Comparison of ENCODE assay signal across 25 cellular contexts in the genomic region with DNA sequence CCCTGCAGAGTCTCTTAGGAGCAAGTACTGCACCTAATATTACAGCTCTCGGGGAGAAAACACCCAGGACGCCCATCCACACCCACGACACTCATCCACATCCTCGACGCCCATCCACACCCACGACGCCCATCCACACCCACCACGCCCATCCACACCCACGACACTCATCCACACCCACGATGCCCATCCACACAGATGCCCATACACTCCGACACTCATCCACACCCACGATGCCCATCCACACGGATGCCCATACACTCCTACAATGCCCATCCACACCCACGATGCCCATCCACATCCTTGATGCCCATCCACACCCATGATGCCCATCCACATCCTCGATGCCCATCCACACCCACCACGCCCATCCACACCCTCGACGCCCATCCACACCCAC.
DNase-seq lines count a peak whose midpoint lies in the region; ATAC-seq and TF ChIP-seq lines count a peak whose summit lies in the region.
"Had no signal": no experiment of that assay in that cellular context is flagged by ENCODE, and none has a peak within 500 bp of the region (broad histone marks: within the 10 kb centered on the region; RNA-seq: fewer than 3 reads in every experiment).

No MANE protein-coding gene starts in this region.

- no peaks in the 10 kb centered on the region for H3K79me1 ChIP-seq in neuronal stem cell (ENCODE audit: low read depth, low read length)

- H3K14ac ChIP-seq in neuronal stem cell (ENCODE audit: low read length), result no peak overlapping the region

- H3K23ac ChIP-seq in neuronal stem cell (ENCODE audit: low read depth, low read length, poor library complexity), result peak overlapping the region; percentile 4

- peak; percentile 27 for DNase-seq in CD14-positive monocyte (ENCODE audit: low spot score)
- no peak for DNase-seq in activated T-helper 1 cell treated with anti-CD3 and anti-CD28 coated beads, Interleukin-12 subunit alpha, Interleukin-12 subunit beta, Interleukin-2, Interleukin-4 antibody, amounts not matched to agents 30 ng/mL and 10 ng/mL and 1 ng/mL, durations not matched to agents 14 hours and 24 hours and 36 hours (ENCODE audit: low spot score)
- no peak for DNase-seq in neuronal stem cell (ENCODE audit: low spot score)
- DNase-seq in upper lobe of right lung, result peak; percentile 12
- no peak for DNase-seq in amniotic stem cell (lab: John Stamatoyannopoulos, UW)
- DNase-seq in stimulated activated naive CD4-positive, alpha-beta T cell treated with Interleukin-2 at 50 U/mL for 16 hours (lab: John Stamatoyannopoulos, UW), result no peak
- no peak for DNase-seq in NCI-H146 (lab: John Stamatoyannopoulos, UW)
- DNase-seq: AML-193; CD4-positive, alpha-beta memory T cell; COR-L47; GM23248; H7; KBM-7; MV-4-11; NCI-H1105; NCI-H1436 treated with DMSO at 0.1 percent for 48 hours; NCI-H1930; NCI-H446 treated with DMSO at 0.1 percent for 48 hours; NCI-H526; NCI-H82; NK-92 treated with Interleukin-12 subunit alpha and Interleukin-12 subunit beta, amount 100 ng/mL, for 24 hours; PC-9 had no signal

- no peaks in the 10 kb centered on the region for H3K4me1 Mint-ChIP-seq in CD14-positive monocyte
- no peaks in the 10 kb centered on the region for H3K4me1 Mint-ChIP-seq in activated T-helper 1 cell treated with anti-CD3 and anti-CD28 coated beads, Interleukin-12 subunit alpha, Interleukin-12 subunit beta, Interleukin-2, Interleukin-4 antibody, amounts not matched to agents 30 ng/mL and 10 ng/mL and 1 ng/mL, durations not matched to agents 14 hours and 24 hours and 36 hours (ENCODE audit: low read depth)
- H3K4me1 Mint-ChIP-seq: CD4-positive, alpha-beta memory T cell had no signal

- H3K4me3 Mint-ChIP-seq in CD14-positive monocyte, result no peak overlapping the region
- H3K4me3 Mint-ChIP-seq in activated T-helper 1 cell treated with anti-CD3 and anti-CD28 coated beads, Interleukin-12 subunit alpha, Interleukin-12 subunit beta, Interleukin-2, Interleukin-4 antibody, amounts not matched to agents 30 ng/mL and 10 ng/mL and 1 ng/mL, durations not matched to agents 14 hours and 24 hours and 36 hours, result no peak overlapping the region
- H3K4me3 Mint-ChIP-seq: CD4-positive, alpha-beta memory T cell had no signal

- H2AK5ac ChIP-seq in neuronal stem cell (ENCODE audit: low read depth, low read length), result no peak overlapping the region

- H2BK5ac ChIP-seq in neuronal stem cell (ENCODE audit: low read length), result no peak overlapping the region

- no peak for ATAC-seq in upper lobe of right lung
- ATAC-seq: A549 had no signal

- WGBS in neuronal stem cell (ENCODE audit: extremely low coverage in 2 of 2, insufficient read length in 2 of 2, insufficient replicate concordance in 1 of 2), 2 donors, result no CpG with 5 or more reads among the region's 18 CpGs

- H2BK15ac ChIP-seq in neuronal stem cell (ENCODE audit: low read length), result no peak overlapping the region

- no peak overlapping the region for H3K18ac ChIP-seq in neuronal stem cell (ENCODE audit: low read length)

- intact Hi-C loops in CD14-positive monocyte (cut with micrococcal nuclease), result no loop called here
- intact Hi-C loops in activated T-helper 1 cell treated with anti-CD3 and anti-CD28 coated beads, Interleukin-12 subunit alpha, Interleukin-12 subunit beta, Interleukin-2, Interleukin-4 antibody, amounts not matched to agents 30 ng/mL and 10 ng/mL and 1 ng/mL, durations not matched to agents 14 hours and 24 hours and 36 hours (cut with micrococcal nuclease), result no loop called here
- intact Hi-C loops in upper lobe of right lung (cut with DNase I), result no loop called here

- no peaks in the 10 kb centered on the region for H3K36me3 Mint-ChIP-seq in CD14-positive monocyte
- no peaks in the 10 kb centered on the region for H3K36me3 Mint-ChIP-seq in activated T-helper 1 cell treated with anti-CD3 and anti-CD28 coated beads, Interleukin-12 subunit alpha, Interleukin-12 subunit beta, Interleukin-2, Interleukin-4 antibody, amounts not matched to agents 30 ng/mL and 10 ng/mL and 1 ng/mL, durations not matched to agents 14 hours and 24 hours and 36 hours (ENCODE audit: low read depth)
- H3K36me3 Mint-ChIP-seq: CD4-positive, alpha-beta memory T cell had no signal

- H3K4me3 ChIP-seq in neuronal stem cell (ENCODE audit: low read length in 2 of 2), result no peak overlapping the region
- no peak overlapping the region for H3K4me3 ChIP-seq in upper lobe of right lung
- H3K4me3 ChIP-seq: A549; BLaER1 treated with 17β-estradiol and CSF1 and Interleukin-3, amounts not matched to agents 10 nM and 100 nM; GM23248; PC-9; SJSA1 had no signal

- peaks cover 19 to 45% (median 29%) of the 10 kb centered on the region in 7 donors for H3K9me3 Mint-ChIP-seq in CD14-positive monocyte
- peaks cover 24% of the 10 kb centered on the region for H3K9me3 Mint-ChIP-seq in activated T-helper 1 cell treated with anti-CD3 and anti-CD28 coated beads, Interleukin-12 subunit alpha, Interleukin-12 subunit beta, Interleukin-2, Interleukin-4 antibody, amounts not matched to agents 30 ng/mL and 10 ng/mL and 1 ng/mL, durations not matched to agents 14 hours and 24 hours and 36 hours

- H3K27me3 ChIP-seq in neuronal stem cell (ENCODE audit: control insufficient read depth in 3 of 3, insufficient read depth in 3 of 3, low read depth in 1 of 3, low read length in 3 of 3), result peaks cover 0 to 2% (median 1%) of the 10 kb centered on the region in 3 experiments
- H3K27me3 ChIP-seq in upper lobe of right lung, result no peaks in the 10 kb centered on the region
- H3K27me3 ChIP-seq: BLaER1 treated with 17β-estradiol and CSF1 and Interleukin-3, amounts not matched to agents 10 nM and 100 nM; SJSA1 had no signal

- no peak overlapping the region for H2AFZ ChIP-seq in neuronal stem cell (ENCODE audit: low read length)
- H2AFZ ChIP-seq: GM23248, PC-9 had no signal

- H3K27ac ChIP-seq in neuronal stem cell (replicated peaks; ENCODE audit: low read length) (no peak overlapping the region), upper lobe of right lung (no peak overlapping the region)
- H3K27ac ChIP-seq: A549; BLaER1 treated with 17β-estradiol and CSF1 and Interleukin-3, amounts not matched to agents 10 nM and 100 nM; GM23248; PC-9; SJSA1 had no signal

- peaks cover 0 to 2% (median 1%) of the 10 kb centered on the region in 3 donors for H3K27me3 Mint-ChIP-seq in CD14-positive monocyte (ENCODE audit: low read depth in 3 of 3)
- H3K27me3 Mint-ChIP-seq in activated T-helper 1 cell treated with anti-CD3 and anti-CD28 coated beads, Interleukin-12 subunit alpha, Interleukin-12 subunit beta, Interleukin-2, Interleukin-4 antibody, amounts not matched to agents 30 ng/mL and 10 ng/mL and 1 ng/mL, durations not matched to agents 14 hours and 24 hours and 36 hours (ENCODE audit: insufficient read depth), result no peaks in the 10 kb centered on the region
- H3K27me3 Mint-ChIP-seq: CD4-positive, alpha-beta memory T cell had no signal

- H3K36me3 ChIP-seq in neuronal stem cell (replicated peaks in 1 of 2; ENCODE audit: control insufficient read depth in 2 of 2, insufficient read depth in 2 of 2, low read length in 2 of 2) (no peaks in the 10 kb centered on the region), upper lobe of right lung (no peaks in the 10 kb centered on the region)
- H3K36me3 ChIP-seq: BLaER1 treated with 17β-estradiol and CSF1 and Interleukin-3, amounts not matched to agents 10 nM and 100 nM; SJSA1 had no signal

- H3K4me2 ChIP-seq in neuronal stem cell (ENCODE audit: insufficient read depth, low read length, poor library complexity, severe bottlenecking), result no peak overlapping the region
- H3K4me2 ChIP-seq: A549; BLaER1 treated with 17β-estradiol and CSF1 and Interleukin-3, amounts not matched to agents 10 nM and 100 nM; PC-9 had no signal

- H4K91ac ChIP-seq in neuronal stem cell (ENCODE audit: low read depth, low read length, poor library complexity), result no peak overlapping the region

- no peak overlapping the region for H3K4ac ChIP-seq in neuronal stem cell (ENCODE audit: low read length)

- H3K4me1 ChIP-seq in neuronal stem cell (ENCODE audit: control insufficient read depth in 2 of 2, insufficient read depth in 1 of 2, low read depth in 1 of 2, low read length in 2 of 2) (no peaks in the 10 kb centered on the region), upper lobe of right lung (no peaks in the 10 kb centered on the region)
- H3K4me1 ChIP-seq: A549; BLaER1 treated with 17β-estradiol and CSF1 and Interleukin-3, amounts not matched to agents 10 nM and 100 nM; SJSA1 had no signal

- H2BK120ac ChIP-seq in neuronal stem cell (ENCODE audit: low read depth, low read length), result no peak overlapping the region

- H2BK12ac ChIP-seq in neuronal stem cell (ENCODE audit: low read length), result no peak overlapping the region

- H3K9me3 ChIP-seq in neuronal stem cell (replicated peaks in 1 of 2; ENCODE audit: control insufficient read depth in 2 of 2, insufficient read depth in 1 of 2, low read depth in 1 of 2, low read length in 2 of 2), result peaks cover 0 to 10% of the 10 kb centered on the region in 2 donors
- H3K9me3 ChIP-seq in upper lobe of right lung, result no peaks in the 10 kb centered on the region
- H3K9me3 ChIP-seq: A549 had no signal

- H4K8ac ChIP-seq in neuronal stem cell (ENCODE audit: low read depth, low read length), result peak overlapping the region; percentile 30

- H3K27ac Mint-ChIP-seq in CD14-positive monocyte, result no peak overlapping the region
- H3K27ac Mint-ChIP-seq in activated T-helper 1 cell treated with anti-CD3 and anti-CD28 coated beads, Interleukin-12 subunit alpha, Interleukin-12 subunit beta, Interleukin-2, Interleukin-4 antibody, amounts not matched to agents 30 ng/mL and 10 ng/mL and 1 ng/mL, durations not matched to agents 14 hours and 24 hours and 36 hours, result peak overlapping the region; percentile 46
- H3K27ac Mint-ChIP-seq: CD4-positive, alpha-beta memory T cell had no signal

- TF ChIP-seq CTCF in CD14-positive monocyte (IDR thresholded peaks at IDR 0.05) (no peak), upper lobe of right lung (IDR thresholded peaks at IDR 0.05) (no peak)

- no peak overlapping the region for H3K9ac ChIP-seq in neuronal stem cell (ENCODE audit: low read depth, low read length, poor library complexity)
- H3K9ac ChIP-seq: BLaER1 treated with 17β-estradiol and CSF1 and Interleukin-3, amounts not matched to agents 10 nM and 100 nM; GM23248 had no signal

Comparison
In these comparisons a context has a peak if more than half of its experiments do, and no peak if none do; other contexts are left out.
1. DNase-seq: peak in CD14-positive monocyte (single experiment) and upper lobe of right lung (single experiment); none in activated T-helper 1 cell treated with anti-CD3 and anti-CD28 coated beads, Interleukin-12 subunit alpha, Interleukin-12 subunit beta, Interleukin-2, Interleukin-4 antibody, amounts not matched to agents 30 ng/mL and 10 ng/mL and 1 ng/mL, durations not matched to agents 14 hours and 24 hours and 36 hours (single experiment), neuronal stem cell (single experiment), amniotic stem cell (single experiment), stimulated activated naive CD4-positive, alpha-beta T cell treated with Interleukin-2 at 50 U/mL for 16 hours (single experiment) and NCI-H146 (single experiment).